ENCODE assay signal across 8 cellular contexts in the genomic region with DNA sequence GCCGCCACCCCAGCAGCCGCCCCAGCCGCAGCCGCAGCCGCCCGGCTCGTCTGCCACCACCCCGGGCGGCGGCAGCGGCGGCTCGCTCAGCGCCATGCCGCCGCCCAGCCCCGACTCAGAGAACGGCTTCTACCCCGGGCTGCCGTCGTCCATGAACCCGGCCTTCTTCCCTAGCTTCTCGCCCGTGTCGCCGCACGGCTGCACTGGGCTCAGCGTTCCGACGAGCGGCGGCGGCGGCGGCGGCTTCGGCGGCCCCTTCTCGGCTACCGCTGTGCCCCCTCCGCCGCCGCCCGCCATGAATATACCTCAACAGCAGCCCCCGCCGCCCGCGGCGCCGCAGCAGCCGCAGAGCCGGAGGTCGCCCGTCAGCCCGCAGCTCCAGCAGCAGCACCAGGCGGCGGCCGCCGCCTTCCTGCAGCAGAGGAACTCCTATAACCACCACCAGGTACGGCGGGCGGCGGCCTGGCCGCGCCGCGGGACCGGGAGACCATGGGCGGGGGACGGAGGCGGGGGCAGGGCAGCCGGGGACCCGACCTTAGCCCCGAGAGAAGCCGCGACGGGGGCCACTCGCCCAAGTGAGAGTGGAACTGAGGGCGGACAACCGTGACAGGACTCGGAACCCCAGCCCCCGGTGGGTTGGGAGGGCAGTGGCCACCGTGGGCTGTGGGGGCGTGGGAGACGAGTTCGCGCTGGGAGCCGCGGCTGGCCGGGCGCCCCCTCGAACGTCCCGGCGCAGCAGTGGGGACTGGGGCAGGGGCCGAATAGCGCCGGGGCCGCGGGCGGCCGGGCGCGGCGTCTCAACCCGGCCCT. TPM values are rescaled to one million over a fixed set of nuclear protein-coding genes. Genes with fewer than 3 reads are reported as not detected.
DNase-seq lines count a peak whose midpoint lies in the region; ATAC-seq, FAIRE-seq and TF ChIP-seq lines count a peak whose summit lies in the region.

No MANE protein-coding gene starts in this region.

- H3K36me3 ChIP-seq in H1 (ENCODE audit: control insufficient read depth in 2 of 4, insufficient read depth in 4 of 4, low read length in 3 of 4), result no peaks in the 10 kb centered on the region
- H3K36me3 ChIP-seq in mucosa of descending colon (ENCODE audit: low read depth), result no peaks in the 10 kb centered on the region

- H3K27ac Mint-ChIP-seq in IgD-negative memory B cell, result peak overlapping the region in 2 of 3 donors; percentile 39 to 100

- no peak for FAIRE-seq in H1 (lab: Jason Lieb, UNC)

- H4K91ac ChIP-seq in H1 (replicated peaks; ENCODE audit: insufficient read length, low read length), result no peak overlapping the region

- H3K9ac ChIP-seq in H1 (replicated peaks in 1 of 4; ENCODE audit: extremely low read depth in 1 of 4, low read depth in 3 of 4, low read length in 3 of 4), result peak overlapping the region in 1 of 4 experiments; percentile 14; a peak in 1 of 7 replicates

- H2BK12ac ChIP-seq in H1 (ENCODE audit: low read depth, low read length), result no peak overlapping the region

- H3K27ac ChIP-seq in H1 (ENCODE audit: low read depth, low read length), result no peak overlapping the region

- TF ChIP-seq RAD21 in H1 (IDR thresholded peaks at IDR 0.05 in 1 of 2, conservative IDR thresholded peaks at IDR 0.05 in 1 of 2; ENCODE audit: low read depth in 2 of 2, low read length in 2 of 2), result peak in 1 of 2 experiments; percentile 21; a peak in 1 of 4 replicates

- TF ChIP-seq POLR2A in H1 (IDR thresholded peaks at IDR 0.05; ENCODE audit: control extremely low read depth in 1 of 2, low read depth in 2 of 2, low read length in 2 of 2), result no peak

- H3K9me3 ChIP-seq in H1 (ENCODE audit: insufficient read depth in 2 of 2, low read depth in 1 of 2, low read length in 1 of 2) (no peaks in the 10 kb centered on the region), mucosa of descending colon (no peaks in the 10 kb centered on the region)

- no peak overlapping the region for H3K56ac ChIP-seq in H1 (replicated peaks; ENCODE audit: insufficient read length, low read depth, low read length)

- peaks cover 0 to 20% (median 4%) of the 10 kb centered on the region in 4 experiments; a peak in 3 of 7 replicates for H3K27me3 ChIP-seq in H1 (replicated peaks in 1 of 4; ENCODE audit: control insufficient read depth in 3 of 4, extremely low read depth in 1 of 4, insufficient read depth in 3 of 4, low read length in 3 of 4)

- POLR2A ChIA-PET in H1 (lab: Charles Lee; ENCODE audit: partially characterized antibody), result no interaction called here

- peak; percentile 56 to 76 (median 71) for DNase-seq in NCI-H1417 (lab: John Stamatoyannopoulos, UW)
- no peak for DNase-seq in NCI-H1417 treated with DMSO at 0.1 percent for 48 hours (lab: John Stamatoyannopoulos, UW)
- peak; percentile 5 to 15 for DNase-seq in activated CD8-positive, alpha-beta memory T cell treated with anti-CD3 and anti-CD28 coated beads for 4 hours (ENCODE audit: low read depth in 2 of 2)
- DNase-seq in H1 (ENCODE audit: low read depth in 1 of 2, low spot score in 2 of 2), result peak in 1 of 2 experiments; percentile 60
- DNase-seq in mucosa of descending colon, result peak; percentile 49 to 80 (median 74)
- peak; percentile 13 to 19 for DNase-seq in stimulated activated CD8-positive, alpha-beta memory T cell treated with anti-CD3 and anti-CD28 coated beads, Interleukin-4, amount 100 ng/mL, for 1 hour (ENCODE audit: low read depth in 2 of 2, low spot score in 1 of 2)

- H3K4me1 ChIP-seq in H1 (replicated peaks in 1 of 4; ENCODE audit: control insufficient read depth in 3 of 4, insufficient read depth in 4 of 4, low read length in 3 of 4), result peaks cover 2 to 8% (median 3%) of the 10 kb centered on the region in 4 experiments; a peak in 5 of 7 replicates
- peaks cover 10% of the 10 kb centered on the region for H3K4me1 ChIP-seq in mucosa of descending colon (ENCODE audit: low read depth)

- H3K4me1 Mint-ChIP-seq in IgD-negative memory B cell, result peaks cover 19 to 27% (median 24%) of the 10 kb centered on the region in 3 donors

- H3K79me2 ChIP-seq in H1 (ENCODE audit: control insufficient read depth in 1 of 2, insufficient read depth in 2 of 2, low read length in 2 of 2), result no peaks in the 10 kb centered on the region

- TF ChIP-seq CTCF in H1 (IDR thresholded peaks at IDR 0.05; ENCODE audit: control extremely low read depth in 1 of 3, insufficient read depth in 1 of 3, low read depth in 1 of 3, low read length in 3 of 3) (no peak), mucosa of descending colon (IDR thresholded peaks at IDR 0.05) (no peak)

- H2BK15ac ChIP-seq in H1 (ENCODE audit: low read length), result no peak overlapping the region

- no peak overlapping the region for H2BK120ac ChIP-seq in H1 (replicated peaks; ENCODE audit: low read depth, low read length)

- intact Hi-C loops in mucosa of descending colon (cut with DNase I, micrococcal nuclease), result no loop called here

- no peaks in the 10 kb centered on the region for H4K20me1 ChIP-seq in H1 (replicated peaks in 1 of 2; ENCODE audit: control insufficient read depth in 1 of 2, insufficient read depth in 2 of 2, low read length in 2 of 2)

- no peak overlapping the region for H2BK20ac ChIP-seq in H1 (ENCODE audit: low read length)

- no peak overlapping the region for H3K23ac ChIP-seq in H1 (ENCODE audit: insufficient read length)

- H3K4me3 Mint-ChIP-seq in IgD-negative memory B cell, result peak overlapping the region; percentile 87 to 95 (median 90)

- H3K4me3 ChIP-seq in H1 (ENCODE audit: extremely low read depth in 1 of 4, insufficient read depth in 2 of 4, low read depth in 3 of 4, low read length in 4 of 4), result peak overlapping the region; percentile 48 to 87 (median 59)
- peak overlapping the region; percentile 99 for H3K4me3 ChIP-seq in mucosa of descending colon

- no peak overlapping the region for H2BK5ac ChIP-seq in H1 (ENCODE audit: low read depth, low read length)

- H4K5ac ChIP-seq in H1 (ENCODE audit: insufficient read length, low read depth, low read length), result no peak overlapping the region

- ATAC-seq in mucosa of descending colon (peak; percentile 9), GM18502 (IDR thresholded peaks at IDR 0.05; ENCODE audit: poor library complexity, unreplicated experiment) (no peak)

- no peaks in the 10 kb centered on the region for H3K9me3 Mint-ChIP-seq in IgD-negative memory B cell

- no peak overlapping the region for H3K14ac ChIP-seq in H1 (ENCODE audit: insufficient read length)

- H2AK5ac ChIP-seq in H1 (ENCODE audit: low read depth, low read length), result no peak overlapping the region

- no peak overlapping the region for H3K18ac ChIP-seq in H1 (ENCODE audit: extremely low read depth, low read length)

- H3K4ac ChIP-seq in H1 (replicated peaks; ENCODE audit: insufficient read length, low read depth, low read length), result no peak overlapping the region

- TF ChIP-seq EP300 in H1 (IDR thresholded peaks at IDR 0.05; ENCODE audit: borderline replicate concordance in 1 of 2, low read depth in 2 of 2, low read length in 2 of 2), result no peak

- peak overlapping the region; percentile 67 to 84 for H3K4me2 ChIP-seq in H1 (ENCODE audit: insufficient read depth in 1 of 2, low read depth in 2 of 2, low read length in 2 of 2)

- H3K23me2 ChIP-seq in H1 (ENCODE audit: low read depth, low read length), result peaks cover 19% of the 10 kb centered on the region; the same call in 1 of the 2 replicates

- peak overlapping the region; percentile 89; the same call in 1 of the 2 replicates for H4K8ac ChIP-seq in H1 (ENCODE audit: extremely low read depth, insufficient read depth, low read length)

- no peaks in the 10 kb centered on the region for H3K79me1 ChIP-seq in H1 (ENCODE audit: low read depth, low read length)

- CTCF ChIA-PET in H1 (lab: Charles Lee; ENCODE audit: partially characterized antibody), result interaction anchor here (0.6 to 1.1 kb wide), 3 partner anchors 33 to 1317 kb away, joined by 3 read pairs; no protein-coding TSS in a partner anchor

- WGBS in H1 (ENCODE audit: extremely low coverage in 1 of 2, insufficient coverage in 1 of 2, insufficient read length in 1 of 2, insufficient replicate concordance in 2 of 2, low coverage in 1 of 2, low lambda C conversion rate in 2 of 2, missing lambda C conversion rate in 1 of 2), 2 experiments, result 1% methylated on average over 27 of the region's 106 CpGs; no CpG with 5 or more reads in 1 of the 2 experiments

- no peak overlapping the region for H2AFZ ChIP-seq in H1 (ENCODE audit: low read length)

- no peaks in the 10 kb centered on the region for H3K27me3 Mint-ChIP-seq in IgD-negative memory B cell

- no peaks in the 10 kb centered on the region for H3K36me3 Mint-ChIP-seq in IgD-negative memory B cell

TF ChIP-seq in H1, 55 proteins besides CTCF, POLR2A, EP300 and RAD21 (continues in another document):
- TF ChIP-seq ASH2L (IDR thresholded peaks at IDR 0.05; ENCODE audit: low read length) (peak; percentile 15), BCL11A (IDR thresholded peaks at IDR 0.05; ENCODE audit: low read depth in 2 of 2, low read length in 2 of 2) (no peak), GABPA (IDR thresholded peaks at IDR 0.05; ENCODE audit: borderline replicate concordance, insufficient read depth, low read length) (no peak), JUN (IDR thresholded peaks at IDR 0.05; ENCODE audit: low read depth, low read length) (no peak), SUZ12 (IDR thresholded peaks at IDR 0.05; ENCODE audit: low read length) (peak; percentile 58), BRCA1 (IDR thresholded peaks at IDR 0.05; ENCODE audit: low read depth, low read length) (no peak), JUND (IDR thresholded peaks at IDR 0.05; ENCODE audit: low read length) (no peak), PHF8 (conservative IDR thresholded peaks at IDR 0.05; ENCODE audit: low read depth, low read length) (0 out of 2 replicates have a peak, but pooled peaks have one; percentile 35), CTBP2 (IDR thresholded peaks at IDR 0.05; ENCODE audit: borderline replicate concordance, insufficient read depth, insufficient read length, low read length) (no peak), ZNF274 (IDR thresholded peaks at IDR 0.05; ENCODE audit: borderline replicate concordance, extremely low read depth, low read length) (no peak), TCF12 (IDR thresholded peaks at IDR 0.05; ENCODE audit: low read depth, low read length) (no peak), RBBP5 (IDR thresholded peaks at IDR 0.05; ENCODE audit: borderline replicate concordance, low read depth, low read length) (peak; percentile 1; the same call in 1 of the 2 replicates)

RNA-seq across cellular contexts. Expression of a gene that starts 1.8 kb away (rescaled TPM):
- polyA plus RNA-seq in IgD-negative memory B cell (1.5 TPM), H1 (2011; rRNA removed) (0.31 and 0.39 TPM in 2 replicates)
- total RNA-seq in H1 (2021; fragmentation: NEBNext Ultra II Directional; extraction: Animal tissue kit (Norgen Biotek cat#: 25700)), result 1.9 and 2.0 TPM in 2 replicates
- 0.61 TPM for polyA plus RNA-seq in H1 (2011; cell fraction: cytosol; rRNA removed)
- 0.63 TPM for polyA plus RNA-seq in H1 (2011; cell fraction: nucleus; rRNA removed)
- polyA plus RNA-seq in H1 (2012, experiment 1 of 2), result 0.73 to 1.2 TPM (median 0.79 TPM) in 4 replicates
- 0.07 TPM for polyA plus RNA-seq in H1 (2012, experiment 2 of 2)
- polyA plus RNA-seq in H1 (2013, experiment 1 of 2), result 0.51 TPM
- polyA plus RNA-seq in H1 (2013, experiment 2 of 2), result 0.63 TPM
- polyA minus RNA-seq in H1 (2011; rRNA and poly(A)+ RNA removed), result 1.1 and 1.3 TPM in 2 replicates
- 1.5 TPM for polyA minus RNA-seq in H1 (2011; cell fraction: cytosol; rRNA and poly(A)+ RNA removed)
- polyA minus RNA-seq in H1 (2011; cell fraction: nucleus; rRNA and poly(A)+ RNA removed), result 2.6 TPM
- 10 to 100 TPM; 25.5 to 47.9 (median 29.7) TPM for total RNA-seq in mucosa of descending colon
